ENCODE assay signal across 31 cellular contexts in the genomic region with DNA sequence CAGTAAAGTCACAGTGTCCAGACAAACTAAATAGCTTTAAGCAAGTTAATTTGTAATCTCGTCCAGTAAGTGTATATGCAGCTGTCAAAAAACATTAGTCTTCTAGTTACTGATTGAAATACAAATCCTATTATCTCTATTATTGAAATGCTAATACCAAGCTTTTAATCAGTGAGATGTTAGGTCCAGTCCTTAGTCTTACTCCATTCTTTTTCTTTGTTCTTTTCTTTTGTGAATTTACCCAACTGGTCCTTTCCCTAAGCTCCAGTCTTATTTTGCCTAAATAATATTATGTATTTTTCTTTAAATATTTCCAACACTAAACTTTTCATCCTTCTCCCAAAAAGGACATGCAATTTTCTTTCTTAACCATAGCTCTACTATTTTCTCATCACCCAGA. TPM values are rescaled to one million over a fixed set of nuclear protein-coding genes. Genes with fewer than 3 reads are reported as not detected.
"Had no signal": no experiment of that assay in that cellular context is flagged by ENCODE, and none has a peak within 500 bp of the region (broad histone marks: within the 10 kb centered on the region; RNA-seq: fewer than 3 reads in every experiment).

No MANE protein-coding gene starts in this region.

- ATAC-seq: activated naive CD4-positive, alpha-beta T cell treated with anti-CD3 and anti-CD28 coated beads, Interleukin-2, amount 50 U/mL, for 72 hours; activated T-cell treated with anti-CD3 and anti-CD28 coated beads, Interleukin-2, amount 50 U/mL, for 72 hours; gastroesophageal sphincter; WTC11 had no signal

- H3K36me3 ChIP-seq: ascending aorta, breast epithelium, cardiac muscle cell, colonic mucosa, esophagus squamous epithelium, gastroesophageal sphincter had no signal

- H3K9me3 ChIP-seq: ascending aorta, breast epithelium, colonic mucosa, esophagus squamous epithelium, gastroesophageal sphincter had no signal

- H3K4me1 ChIP-seq: ascending aorta, breast epithelium, colonic mucosa, esophagus squamous epithelium, gastroesophageal sphincter had no signal

- H3K4me3 ChIP-seq: ascending aorta, breast epithelium, cardiac muscle cell, colonic mucosa, esophagus squamous epithelium, gastroesophageal sphincter had no signal

- DNase-seq: activated CD4-positive, alpha-beta memory T cell treated with anti-CD3 and anti-CD28 coated beads, Interleukin-2, amount 10 ng/mL, durations not matched to agents 7 days and 5 days; activated CD4-positive, alpha-beta T cell treated with anti-CD3 and anti-CD28 coated beads for 1 hour; activated CD4-positive, alpha-beta T cell treated with anti-CD3 and anti-CD28 coated beads for 4 hours; activated CD4-positive, alpha-beta T cell treated with anti-CD3 and anti-CD28 coated beads, Interleukin-2, amount 10 ng/mL, durations not matched to agents 7 days and 5 days; activated CD4-positive, alpha-beta T cell treated with anti-CD3 and anti-CD28 coated beads, Interleukin-2, amount 50 U/mL, for 4 hours; activated CD8-positive, alpha-beta memory T cell treated with anti-CD3 and anti-CD28 coated beads, Interleukin-2, amount 50 U/mL, for 48 hours; activated gamma-delta T cell; activated naive CD4-positive, alpha-beta T cell; activated naive CD4-positive, alpha-beta T cell treated with anti-CD3 and anti-CD28 coated beads, Interleukin-2, amount 10 ng/mL, durations not matched to agents 7 days and 5 days; activated naive CD8-positive, alpha-beta T cell treated with anti-CD3 and anti-CD28 coated beads, Interleukin-2, amount 10 ng/mL, durations not matched to agents 7 days and 5 days; activated T-cell treated with anti-CD3 and anti-CD28 coated beads for 4 hours; activated T-cell treated with anti-CD3 and anti-CD28 coated beads, Interleukin-2, amount 50 U/mL, for 24 hours; activated T-cell treated with anti-CD3 and anti-CD28 coated beads, Interleukin-2, amount 50 U/mL, for 72 hours; central memory CD4-positive, alpha-beta T cell; cerebellar nuclear complex; colonic mucosa; effector CD8-positive, alpha-beta T cell; esophagus squamous epithelium; foreskin melanocyte; T-helper 2 cell had no signal

- H3K27ac ChIP-seq: ascending aorta, breast epithelium, cardiac muscle cell, colonic mucosa, epithelial cell of prostate, esophagus squamous epithelium, gastroesophageal sphincter had no signal

- H3K27me3 ChIP-seq: ascending aorta, breast epithelium, cardiac muscle cell, colonic mucosa, esophagus squamous epithelium, gastroesophageal sphincter had no signal

RNA-seq across cellular contexts. Expression of a gene that starts 57.2 kb away (rescaled TPM):
- total RNA-seq: activated CD4-positive, alpha-beta memory T cell treated with anti-CD3 and anti-CD28 coated beads, Interleukin-2, amount 10 ng/mL, durations not matched to agents 7 days and 5 days; activated CD4-positive, alpha-beta T cell treated with anti-CD3 and anti-CD28 coated beads, Interleukin-2, amount 10 ng/mL, durations not matched to agents 7 days and 5 days; activated naive CD4-positive, alpha-beta T cell treated with anti-CD3 and anti-CD28 coated beads, Interleukin-2, amount 50 U/mL, for 72 hours; activated naive CD8-positive, alpha-beta T cell treated with anti-CD3 and anti-CD28 coated beads, Interleukin-2, amount 10 ng/mL, durations not matched to agents 7 days and 5 days; activated T-cell treated with anti-CD3 and anti-CD28 coated beads, Interleukin-2, amount 50 U/mL, for 72 hours; ascending aorta; breast epithelium; colonic mucosa; endothelial cell of umbilical vein; esophagus squamous epithelium; fibroblast of lung; fibroblast of villous mesenchyme; T-helper 1 cell treated with Interleukin-12 subunit alpha and Interleukin-12 subunit beta and Interleukin-4 antibody, amounts not matched to agents 30 ng/mL and 1 ng/mL, for 36 hours; WTC11 had no signal

RNA-seq across cellular contexts. Expression of a gene that starts 57.2 kb away (rescaled TPM):
- total RNA-seq: activated CD4-positive, alpha-beta memory T cell treated with anti-CD3 and anti-CD28 coated beads, Interleukin-2, amount 10 ng/mL, durations not matched to agents 7 days and 5 days; activated CD4-positive, alpha-beta T cell treated with anti-CD3 and anti-CD28 coated beads, Interleukin-2, amount 10 ng/mL, durations not matched to agents 7 days and 5 days; activated naive CD4-positive, alpha-beta T cell treated with anti-CD3 and anti-CD28 coated beads, Interleukin-2, amount 50 U/mL, for 72 hours; activated naive CD8-positive, alpha-beta T cell treated with anti-CD3 and anti-CD28 coated beads, Interleukin-2, amount 10 ng/mL, durations not matched to agents 7 days and 5 days; activated T-cell treated with anti-CD3 and anti-CD28 coated beads, Interleukin-2, amount 50 U/mL, for 72 hours; ascending aorta; T-helper 1 cell treated with Interleukin-12 subunit alpha and Interleukin-12 subunit beta and Interleukin-4 antibody, amounts not matched to agents 30 ng/mL and 1 ng/mL, for 36 hours had no signal
